ENCODE assay signal across 8 cellular contexts in genomic region chr9:114805670-114806551, GRCh38. TPM values are rescaled to one million over a fixed set of nuclear protein-coding genes. Genes with fewer than 3 reads are reported as not detected.
DNase-seq lines count a peak whose midpoint lies in the region; ATAC-seq and TF ChIP-seq lines count a peak whose summit lies in the region.

TSS of gene TNFSF15 (minus strand) at chr9:114806039. CDS start at chr9:114806012, 27 bp downstream.

- DNase-seq in ELR (ENCODE audit: low read depth) (peak; percentile 5), HPDE6-E6E7 (ENCODE audit: extremely low spot score) (peak; percentile 83), glomerular endothelial cell (ENCODE audit: extremely low read depth, low read depth, low spot score) (no peak), uterus (no peak), HEK293T (ENCODE audit: extremely low spot score) (no peak)

- H3K36me3 ChIP-seq in SU-DHL-6 (ENCODE audit: low read length) (no peaks in the 10 kb centered on the region), rectal smooth muscle tissue (ENCODE audit: control insufficient read depth, insufficient read depth, low read length) (no peaks in the 10 kb centered on the region), uterus (no peaks in the 10 kb centered on the region)

- no peak within 1 kb of the TSS for H2AFZ ChIP-seq in SU-DHL-6 (ENCODE audit: low read depth, low read length, severe bottlenecking)

- H3K9ac ChIP-seq in SU-DHL-6 (ENCODE audit: low read length) = no peak within 1 kb of the TSS; the same call in 1 of the 2 replicates
- no peak within 1 kb of the TSS for H3K9ac ChIP-seq in rectal smooth muscle tissue (ENCODE audit: low read length)

- no peaks in the 10 kb centered on the region for H3K9me2 ChIP-seq in SU-DHL-6 (replicated peaks; ENCODE audit: insufficient read depth, low read length)

- intact Hi-C loops in uterus (cut with DNase I; ENCODE audit: low total_unique reads) = no loop called here

- ATAC-seq in GM21423 (IDR thresholded peaks at IDR 0.05; ENCODE audit: unreplicated experiment) = peak; percentile 95

- no peak for TF ChIP-seq CTCF in SU-DHL-6 (IDR thresholded peaks at IDR 0.05; ENCODE audit: insufficient read depth, low read length, poor library complexity, severe bottlenecking)
- no peak for TF ChIP-seq CTCF in uterus (IDR thresholded peaks at IDR 0.05)

- H3K4me3 ChIP-seq in SU-DHL-6 (ENCODE audit: insufficient read depth, low read length, poor library complexity, severe bottlenecking) = no peak within 1 kb of the TSS
- H3K4me3 ChIP-seq in rectal smooth muscle tissue (ENCODE audit: low read length) = peak within 1 kb of the TSS; percentile 21
- no peak within 1 kb of the TSS for H3K4me3 ChIP-seq in uterus

- no peak within 1 kb of the TSS for H3K27ac ChIP-seq in SU-DHL-6 (ENCODE audit: low read depth, low read length)
- H3K27ac ChIP-seq in rectal smooth muscle tissue (ENCODE audit: low read depth, low read length) = no peak within 1 kb of the TSS
- no peak within 1 kb of the TSS for H3K27ac ChIP-seq in uterus

- H4K20me1 ChIP-seq in SU-DHL-6 (ENCODE audit: low read depth, low read length) = no peaks in the 10 kb centered on the region

- H3K27me3 ChIP-seq in SU-DHL-6 (ENCODE audit: low read length) (no peaks in the 10 kb centered on the region), rectal smooth muscle tissue (ENCODE audit: control insufficient read depth, insufficient read depth, low read length) (no peaks in the 10 kb centered on the region), uterus (no peaks in the 10 kb centered on the region)

- no peaks in the 10 kb centered on the region for H3F3A ChIP-seq in SU-DHL-6 (ENCODE audit: insufficient read depth)

- CTCF ChIA-PET in HEK293T (lab: Yijun Ruan, JAX) = no interaction called here

- H3K9me3 ChIP-seq in SU-DHL-6 (ENCODE audit: insufficient read depth, low read length) = no peaks in the 10 kb centered on the region
- H3K9me3 ChIP-seq in uterus = no peaks in the 10 kb centered on the region

- H3K79me2 ChIP-seq in SU-DHL-6 (ENCODE audit: insufficient read depth, low read length) = no peaks in the 10 kb centered on the region

- no peak for TF ChIP-seq POLR2A in uterus (IDR thresholded peaks at IDR 0.05)

- POLR2A ChIA-PET in HEK293T (lab: Yijun Ruan, JAX) = no interaction called here

- H3K4me2 ChIP-seq in SU-DHL-6 (ENCODE audit: low read depth, low read length, poor library complexity, severe bottlenecking) = peak within 1 kb of the TSS; percentile 47

- peaks cover 3% of the 10 kb centered on the region for H3K4me1 ChIP-seq in rectal smooth muscle tissue (ENCODE audit: control insufficient read depth, insufficient read depth, low read length)
- H3K4me1 ChIP-seq in uterus = no peaks in the 10 kb centered on the region

TF ChIP-seq in HEK293T, 16 proteins besides CTCF, POLR2A, EP300 and RAD21:
- TF ChIP-seq SUZ12 (IDR thresholded peaks at IDR 0.05) = no peak
- TF ChIP-seq LEF1 (IDR thresholded peaks at IDR 0.05; ENCODE audit: borderline replicate concordance) = no peak
- no peak for TF ChIP-seq HDGF (IDR thresholded peaks at IDR 0.05; ENCODE audit: borderline replicate concordance)
- TF ChIP-seq ARNT (IDR thresholded peaks at IDR 0.05) = no peak
- TF ChIP-seq FOXA1 (IDR thresholded peaks at IDR 0.05) = no peak
- TF ChIP-seq BHLHE40 (IDR thresholded peaks at IDR 0.05; ENCODE audit: borderline replicate concordance) = no peak
- TF ChIP-seq SP1 (IDR thresholded peaks at IDR 0.05) = no peak
- no peak for TF ChIP-seq TARDBP (IDR thresholded peaks at IDR 0.05)
- no peak for TF ChIP-seq L3MBTL2 (conservative IDR thresholded peaks at IDR 0.05)
- no peak for TF ChIP-seq NFRKB (IDR thresholded peaks at IDR 0.05)
- TF ChIP-seq FOXK2 (IDR thresholded peaks at IDR 0.05) = no peak
- TF ChIP-seq ELF4 (IDR thresholded peaks at IDR 0.05) = no peak
- no peak for TF ChIP-seq FOXM1 (IDR thresholded peaks at IDR 0.05; ENCODE audit: borderline replicate concordance)
- no peak for TF ChIP-seq ZNF384 (IDR thresholded peaks at IDR 0.05)
- TF ChIP-seq CTBP1 (IDR thresholded peaks at IDR 0.05; ENCODE audit: borderline replicate concordance) = no peak
- TF ChIP-seq PKNOX1 (IDR thresholded peaks at IDR 0.05) = no peak

RNA-seq across cellular contexts. Expression of gene TNFSF15, which starts in this region (rescaled TPM):
- 48.1 and 54.9 TPM in 2 replicates for total RNA-seq in glomerular endothelial cell
- total RNA-seq in uterus = 1 to 10 TPM in 1 of 4 donors, under 1 TPM in 1, not detected in 2; 0.15 to 3.3 TPM

Comparison
In these comparisons a context has a peak if more than half of its experiments do, and no peak if none do; other contexts are left out.
1. RNA of gene TNFSF15 (total RNA-seq): 48.1 to 54.9 TPM in glomerular endothelial cell; 0.15 to 3.3 TPM in uterus; every median in the first group is over 10 times any median in the second.
2. DNase-seq: peak in ELR (single experiment) and HPDE6-E6E7 (single experiment); none in glomerular endothelial cell (single experiment), uterus (0 of 2) and HEK293T (single experiment).